Comparison of ENCODE assay signal across 8 cellular contexts in the genomic region with DNA sequence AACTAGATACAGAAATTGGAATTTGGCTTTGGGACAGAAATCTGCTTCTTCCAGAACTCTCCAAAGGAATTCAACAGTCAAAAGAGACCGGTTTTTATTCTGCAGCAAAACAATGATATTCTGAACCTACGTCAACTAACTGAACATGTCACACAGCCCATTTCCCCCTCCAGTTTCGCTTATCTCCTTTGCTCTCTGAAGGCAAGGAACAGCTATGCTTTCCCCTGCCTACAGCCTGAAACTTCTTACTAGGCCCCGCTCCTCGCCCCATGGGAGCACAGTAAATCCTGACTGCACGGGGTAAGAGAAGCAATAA. TPM values are rescaled to one million over a fixed set of nuclear protein-coding genes. Genes with fewer than 3 reads are reported as not detected.
DNase-seq lines count a peak whose midpoint lies in the region; ATAC-seq and TF ChIP-seq lines count a peak whose summit lies in the region.

No MANE protein-coding gene starts in this region.

- H3K79me2 ChIP-seq in SU-DHL-6 (ENCODE audit: insufficient read depth, low read length) = peaks cover 62% of the 10 kb centered on the region
- H3K79me2 ChIP-seq in smooth muscle cell (ENCODE audit: low read depth) = peaks cover 73% of the 10 kb centered on the region

- no peak for TF ChIP-seq CTCF in SU-DHL-6 (IDR thresholded peaks at IDR 0.05; ENCODE audit: insufficient read depth, low read length, poor library complexity, severe bottlenecking)
- no peak for TF ChIP-seq CTCF in foreskin fibroblast (IDR thresholded peaks at IDR 0.05; ENCODE audit: low read depth, low read length)
- TF ChIP-seq CTCF in smooth muscle cell (IDR thresholded peaks at IDR 0.05; ENCODE audit: borderline replicate concordance, insufficient read depth, poor library complexity, severe bottlenecking) = no peak

- H3K4me3 ChIP-seq in SU-DHL-6 (ENCODE audit: insufficient read depth, low read length, poor library complexity, severe bottlenecking) (peak overlapping the region; percentile 66), foreskin fibroblast (ENCODE audit: low read depth in 1 of 2, low read length in 2 of 2) (peak overlapping the region; percentile 87 to 90), smooth muscle cell (peak overlapping the region; percentile 90)

- peak overlapping the region; percentile 87 for H3K4me3 Mint-ChIP-seq in activated CD4-positive, alpha-beta T cell treated with anti-CD3 and anti-CD28 coated beads, Interleukin-2, amount 10 ng/mL, durations not matched to agents 7 days and 5 days

- peaks cover 13% of the 10 kb centered on the region for H3K4me1 ChIP-seq in smooth muscle cell (ENCODE audit: low read depth)

- peaks cover 13% of the 10 kb centered on the region for H3K36me3 ChIP-seq in SU-DHL-6 (ENCODE audit: low read length)
- H3K36me3 ChIP-seq in smooth muscle cell (ENCODE audit: low read depth) = no peaks in the 10 kb centered on the region

- CTCF ChIA-PET in activated CD4-positive, alpha-beta T cell treated with anti-CD3 and anti-CD28 coated beads, Interleukin-2, amount 10 ng/mL, durations not matched to agents 7 days and 5 days (lab: Charles Lee) = interaction anchor here (1.0 kb wide), 1 partner anchor 67 kb away, joined by 3 read pairs; no protein-coding TSS in a partner anchor

- ATAC-seq in HG03025 (IDR thresholded peaks at IDR 0.05; ENCODE audit: low FRiP score, unreplicated experiment) = peak; percentile 20

- peaks cover 25% of the 10 kb centered on the region for H3K36me3 Mint-ChIP-seq in activated CD4-positive, alpha-beta T cell treated with anti-CD3 and anti-CD28 coated beads, Interleukin-2, amount 10 ng/mL, durations not matched to agents 7 days and 5 days (ENCODE audit: low read depth)

- H3K4me2 ChIP-seq in SU-DHL-6 (ENCODE audit: low read depth, low read length, poor library complexity, severe bottlenecking) (peak overlapping the region; percentile 92), smooth muscle cell (peak overlapping the region; percentile 93)

- H3K9me2 ChIP-seq in SU-DHL-6 (replicated peaks; ENCODE audit: insufficient read depth, low read length) = no peaks in the 10 kb centered on the region

- peak overlapping the region; percentile 82 for H3K27ac ChIP-seq in SU-DHL-6 (ENCODE audit: low read depth, low read length)
- H3K27ac ChIP-seq in smooth muscle cell (ENCODE audit: low read depth) = peak overlapping the region; percentile 80

- H3K27ac Mint-ChIP-seq in activated CD4-positive, alpha-beta T cell treated with anti-CD3 and anti-CD28 coated beads, Interleukin-2, amount 10 ng/mL, durations not matched to agents 7 days and 5 days = peak overlapping the region; percentile 94

- H2AFZ ChIP-seq in SU-DHL-6 (ENCODE audit: low read depth, low read length, severe bottlenecking) (peak overlapping the region; percentile 70), smooth muscle cell (ENCODE audit: low read depth) (peak overlapping the region; percentile 92)

- H4K20me1 ChIP-seq in SU-DHL-6 (ENCODE audit: low read depth, low read length) (no peaks in the 10 kb centered on the region), smooth muscle cell (ENCODE audit: low read depth) (peaks cover 29% of the 10 kb centered on the region)

- no peak for DNase-seq in activated CD4-positive, alpha-beta T cell treated with anti-CD3 and anti-CD28 coated beads, Interleukin-2, amount 10 ng/mL, durations not matched to agents 7 days and 5 days
- DNase-seq in activated CD4-positive, alpha-beta T cell treated with anti-CD3 and anti-CD28 coated beads, Interleukin-2, amount 50 U/mL, for 4 hours = no peak
- DNase-seq in foreskin fibroblast (no peak), smooth muscle cell (lab: John Stamatoyannopoulos, UW; ENCODE audit: unreplicated experiment) (no peak), nucleus accumbens (lab: John Stamatoyannopoulos, UW) (no peak)
- DNase-seq in stimulated activated CD4-positive, alpha-beta T cell treated with anti-CD3 and anti-CD28 coated beads, Interleukin-15, amount 100 ng/mL, for 24 hours = no peak

- peaks cover 46% of the 10 kb centered on the region for H3K4me1 Mint-ChIP-seq in activated CD4-positive, alpha-beta T cell treated with anti-CD3 and anti-CD28 coated beads, Interleukin-2, amount 10 ng/mL, durations not matched to agents 7 days and 5 days

- no peaks in the 10 kb centered on the region for H3K9me3 ChIP-seq in SU-DHL-6 (ENCODE audit: insufficient read depth, low read length)
- H3K9me3 ChIP-seq in smooth muscle cell (replicated peaks; ENCODE audit: low read depth) = no peaks in the 10 kb centered on the region

- no peaks in the 10 kb centered on the region for H3K27me3 Mint-ChIP-seq in activated CD4-positive, alpha-beta T cell treated with anti-CD3 and anti-CD28 coated beads, Interleukin-2, amount 10 ng/mL, durations not matched to agents 7 days and 5 days

- H3K9me3 Mint-ChIP-seq in activated CD4-positive, alpha-beta T cell treated with anti-CD3 and anti-CD28 coated beads, Interleukin-2, amount 10 ng/mL, durations not matched to agents 7 days and 5 days = no peaks in the 10 kb centered on the region

- 0% methylated on average over 6 of the region's 6 CpGs for WGBS in smooth muscle cell (ENCODE audit: low lambda C conversion rate)

- no peaks in the 10 kb centered on the region for H3K27me3 ChIP-seq in SU-DHL-6 (ENCODE audit: low read length)
- no peaks in the 10 kb centered on the region for H3K27me3 ChIP-seq in smooth muscle cell (ENCODE audit: low read depth)

- peaks cover 14% of the 10 kb centered on the region for H3F3A ChIP-seq in SU-DHL-6 (ENCODE audit: insufficient read depth)
- H3F3A ChIP-seq in smooth muscle cell (ENCODE audit: low read depth) = peaks cover 4% of the 10 kb centered on the region

- H3K9ac ChIP-seq in SU-DHL-6 (ENCODE audit: low read length) (peak overlapping the region; percentile 58), smooth muscle cell (ENCODE audit: low read depth) (peak overlapping the region; percentile 78)

- POLR2A ChIA-PET in activated CD4-positive, alpha-beta T cell treated with anti-CD3 and anti-CD28 coated beads, Interleukin-2, amount 10 ng/mL, durations not matched to agents 7 days and 5 days (lab: Charles Lee) = no interaction called here

RNA-seq across cellular contexts. Expression of a gene that starts 0.5 kb away (rescaled TPM):
- 10 to 100 TPM; 74.6 to 74.9 TPM for total RNA-seq in activated CD4-positive, alpha-beta T cell treated with anti-CD3 and anti-CD28 coated beads, Interleukin-2, amount 10 ng/mL, durations not matched to agents 7 days and 5 days
- 94.9 and 127 TPM in 2 replicates for total RNA-seq in smooth muscle cell
- polyA plus RNA-seq in smooth muscle cell = 34.3 and 48.4 TPM in 2 replicates

RNA-seq across cellular contexts. Expression of a gene that starts 0.6 kb away (rescaled TPM):
- total RNA-seq in activated CD4-positive, alpha-beta T cell treated with anti-CD3 and anti-CD28 coated beads, Interleukin-2, amount 10 ng/mL, durations not matched to agents 7 days and 5 days = 1 to 10 TPM; 5.1 to 5.2 TPM
- 18.8 and 23.9 TPM in 2 replicates for total RNA-seq in smooth muscle cell
- polyA plus RNA-seq in smooth muscle cell = 12.1 and 15.3 TPM in 2 replicates
